In the genomic region with DNA sequence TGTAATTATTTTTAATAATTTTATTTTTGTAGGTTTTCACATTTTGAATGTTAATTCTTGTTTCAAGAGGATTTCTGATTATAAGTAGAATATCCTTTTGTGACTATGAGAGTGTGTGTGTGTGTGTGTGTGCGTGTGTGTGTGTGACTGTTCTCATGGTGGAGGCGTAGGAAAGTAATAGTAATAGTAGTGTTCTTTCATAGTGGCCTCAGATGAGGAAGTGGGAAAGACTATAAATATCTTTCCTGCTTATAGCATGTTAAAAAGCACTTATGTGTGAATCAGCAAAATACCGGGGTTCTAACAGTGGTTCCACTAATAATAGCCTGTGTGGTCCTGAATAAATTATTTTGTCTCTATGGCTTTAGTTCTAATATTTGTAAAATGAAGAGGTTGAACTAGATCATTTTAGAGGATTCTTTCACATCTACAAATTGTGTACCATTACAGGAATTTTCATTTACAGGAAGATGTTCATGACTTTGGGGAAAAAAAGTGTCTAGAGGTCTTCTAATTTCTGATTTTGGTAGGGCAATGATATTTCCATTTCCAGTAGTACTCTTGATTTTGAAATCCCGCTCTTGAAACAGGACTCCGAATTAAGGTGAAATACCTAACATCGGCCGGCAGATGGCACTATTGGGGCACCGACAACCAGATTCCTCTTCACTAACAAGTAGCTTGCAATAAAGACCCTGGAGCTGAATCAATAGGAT, we compare ENCODE assay signal across 8 cellular contexts. TPM values are rescaled to one million over a fixed set of nuclear protein-coding genes. Genes with fewer than 3 reads are reported as not detected.
A peak's percentile ranks its signal among the peaks of the same experiment; 100 is the strongest.
DNase-seq lines count a peak whose midpoint lies in the region; ATAC-seq and TF ChIP-seq lines count a peak whose summit lies in the region.

No MANE protein-coding gene starts in this region.

- H3K36me3 ChIP-seq in endocrine pancreas (ENCODE audit: control insufficient read depth, insufficient read depth, low read length): no peaks in the 10 kb centered on the region

- H3K9ac ChIP-seq in endocrine pancreas (ENCODE audit: control insufficient read depth, insufficient read depth, low read length): no peak overlapping the region

- CTCF ChIA-PET in activated CD8-positive, alpha-beta T cell treated with anti-CD3 and anti-CD28 coated beads, Interleukin-2, amount 10 ng/mL, durations not matched to agents 7 days and 5 days (lab: Charles Lee): interaction anchor here (0.6 to 3.8 kb wide), 25 partner anchors 9 to 646 kb away, joined by 3 to 63 read pairs (median 4); a partner anchor contains a TSS

- no peaks in the 10 kb centered on the region for H3K36me3 Mint-ChIP-seq in CD14-positive monocyte
- no peaks in the 10 kb centered on the region for H3K36me3 Mint-ChIP-seq in activated CD8-positive, alpha-beta T cell treated with anti-CD3 and anti-CD28 coated beads, Interleukin-2, amount 10 ng/mL, durations not matched to agents 7 days and 5 days (ENCODE audit: low read depth)
- no peaks in the 10 kb centered on the region for H3K36me3 Mint-ChIP-seq in naive B cell

- H3K9me3 Mint-ChIP-seq in CD14-positive monocyte: no peaks in the 10 kb centered on the region
- H3K9me3 Mint-ChIP-seq in activated CD8-positive, alpha-beta T cell treated with anti-CD3 and anti-CD28 coated beads, Interleukin-2, amount 10 ng/mL, durations not matched to agents 7 days and 5 days (ENCODE audit: insufficient read depth): no peaks in the 10 kb centered on the region
- H3K9me3 Mint-ChIP-seq in naive B cell: no peaks in the 10 kb centered on the region

- no peaks in the 10 kb centered on the region for H3K27me3 ChIP-seq in endocrine pancreas (ENCODE audit: control insufficient read depth, insufficient read depth, low read length)

- H3K4me3 ChIP-seq in endocrine pancreas (ENCODE audit: control insufficient read depth, insufficient read depth, low read length): peak overlapping the region; percentile 41

- H3K4me1 Mint-ChIP-seq in CD14-positive monocyte (peaks cover 43% of the 10 kb centered on the region), naive B cell (peaks cover 13 to 29% (median 23%) of the 10 kb centered on the region in 3 donors)
- peaks cover 14% of the 10 kb centered on the region for H3K4me1 Mint-ChIP-seq in activated CD8-positive, alpha-beta T cell treated with anti-CD3 and anti-CD28 coated beads, Interleukin-2, amount 10 ng/mL, durations not matched to agents 7 days and 5 days (ENCODE audit: low read depth)

- intact Hi-C loops in CD14-positive monocyte (cut with micrococcal nuclease): loop anchor here (5.0 to 10.0 kb wide), 5 partner anchors 121 to 514 kb away; no protein-coding TSS in a partner anchor

- peaks cover 0 to 2% (median 2%) of the 10 kb centered on the region in 3 donors for H3K27me3 Mint-ChIP-seq in CD14-positive monocyte (ENCODE audit: low read depth in 3 of 3)
- peaks cover 19% of the 10 kb centered on the region for H3K27me3 Mint-ChIP-seq in activated CD8-positive, alpha-beta T cell treated with anti-CD3 and anti-CD28 coated beads, Interleukin-2, amount 10 ng/mL, durations not matched to agents 7 days and 5 days (ENCODE audit: low read depth)
- H3K27me3 Mint-ChIP-seq in naive B cell: peaks cover 29 to 51% (median 37%) of the 10 kb centered on the region in 3 donors

- peak; percentile 96 for TF ChIP-seq CTCF in CD14-positive monocyte (IDR thresholded peaks at IDR 0.05)

- no peaks in the 10 kb centered on the region for H3K4me1 ChIP-seq in endocrine pancreas (ENCODE audit: control insufficient read depth, insufficient read depth, low read length)

- ATAC-seq in GM18909 (IDR thresholded peaks at IDR 0.05; ENCODE audit: poor library complexity, unreplicated experiment) (peak; percentile 88), HG03159 (IDR thresholded peaks at IDR 0.05; ENCODE audit: unreplicated experiment) (peak; percentile 87), naive B cell (ENCODE audit: low read depth in 2 of 2) (peak; percentile 58 to 71)
- no peak for ATAC-seq in activated CD8-positive, alpha-beta T cell treated with anti-CD3 and anti-CD28 coated beads, Interleukin-2, amount 10 ng/mL, durations not matched to agents 7 days and 5 days

- H3K9me3 ChIP-seq in endocrine pancreas (ENCODE audit: control insufficient read depth, low read length): no peaks in the 10 kb centered on the region

- POLR2A ChIA-PET in activated CD8-positive, alpha-beta T cell treated with anti-CD3 and anti-CD28 coated beads, Interleukin-2, amount 10 ng/mL, durations not matched to agents 7 days and 5 days (lab: Charles Lee): no interaction called here

- H3K27ac Mint-ChIP-seq in CD14-positive monocyte: peak overlapping the region; percentile 90 to 94 (median 92)
- H3K27ac Mint-ChIP-seq in activated CD8-positive, alpha-beta T cell treated with anti-CD3 and anti-CD28 coated beads, Interleukin-2, amount 10 ng/mL, durations not matched to agents 7 days and 5 days: no peak overlapping the region
- peak overlapping the region in 3 of 6 donors; percentile 1 to 62 (median 57) for H3K27ac Mint-ChIP-seq in naive B cell

- DNase-seq in CD14-positive monocyte (ENCODE audit: low spot score): peak; percentile 60
- DNase-seq in NCI-H748 treated with DMSO at 0.1 percent for 48 hours (lab: John Stamatoyannopoulos, UW): peak; percentile 57
- DNase-seq in activated CD8-positive, alpha-beta T cell treated with anti-CD3 and anti-CD28 coated beads, Interleukin-2, amount 10 ng/mL, durations not matched to agents 7 days and 5 days: peak; percentile 80
- peak; percentile 30 for DNase-seq in naive B cell
- peak; percentile 15 to 66 (median 36) for DNase-seq in stimulated activated naive CD4-positive, alpha-beta T cell (lab: John Stamatoyannopoulos, UW)

- H3K4me3 Mint-ChIP-seq in CD14-positive monocyte: peak overlapping the region; percentile 58 to 76
- no peak overlapping the region for H3K4me3 Mint-ChIP-seq in activated CD8-positive, alpha-beta T cell treated with anti-CD3 and anti-CD28 coated beads, Interleukin-2, amount 10 ng/mL, durations not matched to agents 7 days and 5 days
- peak overlapping the region in 7 of 8 donors; percentile 2 to 54 (median 32) for H3K4me3 Mint-ChIP-seq in naive B cell

RNA-seq across cellular contexts. Expression of a gene that starts 29.9 kb away (rescaled TPM):
- polyA plus RNA-seq in CD14-positive monocyte: not detected
- not detected for total RNA-seq in activated CD8-positive, alpha-beta T cell treated with anti-CD3 and anti-CD28 coated beads, Interleukin-2, amount 10 ng/mL, durations not matched to agents 7 days and 5 days
- not detected for polyA plus RNA-seq in naive B cell (ENCODE audit: low read depth in 6 of 6)

RNA-seq across cellular contexts. Expression of a gene that starts 44.2 kb away (rescaled TPM):
- polyA plus RNA-seq in CD14-positive monocyte (10 to 100 TPM in 1 of 2 donors, 1 to 10 TPM in 1; 8.8 to 11.2 TPM), naive B cell (ENCODE audit: low read depth in 6 of 6) (10 to 100 TPM in 4 of 6 donors, 1 to 10 TPM in 1, not detected in 1; 4.5 to 15.8 (median 11.6) TPM)
- total RNA-seq in activated CD8-positive, alpha-beta T cell treated with anti-CD3 and anti-CD28 coated beads, Interleukin-2, amount 10 ng/mL, durations not matched to agents 7 days and 5 days: 1 to 10 TPM; 3.3 to 3.8 TPM

RNA-seq across cellular contexts. Expression of a gene that starts 44.5 kb away (rescaled TPM):
- polyA plus RNA-seq in CD14-positive monocyte (not detected), naive B cell (ENCODE audit: low read depth in 6 of 6) (not detected)
- not detected for total RNA-seq in activated CD8-positive, alpha-beta T cell treated with anti-CD3 and anti-CD28 coated beads, Interleukin-2, amount 10 ng/mL, durations not matched to agents 7 days and 5 days

RNA-seq across cellular contexts. Expression of a gene that starts 48.3 kb away (rescaled TPM):
- polyA plus RNA-seq in CD14-positive monocyte (not detected), naive B cell (ENCODE audit: low read depth in 6 of 6) (not detected)
- not detected for total RNA-seq in activated CD8-positive, alpha-beta T cell treated with anti-CD3 and anti-CD28 coated beads, Interleukin-2, amount 10 ng/mL, durations not matched to agents 7 days and 5 days

RNA-seq across cellular contexts. Expression of a gene that starts 58.3 kb away (rescaled TPM):
- not detected for polyA plus RNA-seq in CD14-positive monocyte
- total RNA-seq in activated CD8-positive, alpha-beta T cell treated with anti-CD3 and anti-CD28 coated beads, Interleukin-2, amount 10 ng/mL, durations not matched to agents 7 days and 5 days: not detected
- polyA plus RNA-seq in naive B cell (ENCODE audit: low read depth in 6 of 6): not detected

Comparison
In these comparisons a context has a peak if more than half of its experiments do, and no peak if none do; other contexts are left out.
1. DNase-seq: peak in every context shown above with its lines; median percentile 80 in activated CD8-positive, alpha-beta T cell treated with anti-CD3 and anti-CD28 coated beads, Interleukin-2, amount 10 ng/mL, durations not matched to agents 7 days and 5 days; 60 in CD14-positive monocyte; 57 in NCI-H748 treated with DMSO at 0.1 percent for 48 hours; 36 in stimulated activated naive CD4-positive, alpha-beta T cell; 30 in naive B cell.